8 cellular contexts compared by ENCODE assay signal in genomic region chr17:50150354-50151040, GRCh38. TPM values are rescaled to one million over a fixed set of nuclear protein-coding genes. Genes with fewer than 3 reads are reported as not detected.
DNase-seq lines count a peak whose midpoint lies in the region; ATAC-seq, FAIRE-seq and TF ChIP-seq lines count a peak whose summit lies in the region.

PPP1R9B (minus strand) TSS chr17:50150677; CDS start chr17:50150513, 164 bp downstream.

- peak within 1 kb of the TSS; percentile 97 for H3K4ac ChIP-seq in H1 (replicated peaks; ENCODE audit: insufficient read length, low read depth, low read length)

- H3K27me3 ChIP-seq in Caco-2 (replicated peaks; ENCODE audit: control insufficient read depth, insufficient read depth, low read length) (no peaks in the 10 kb centered on the region), H1 (replicated peaks in 1 of 4; ENCODE audit: control insufficient read depth in 3 of 4, extremely low read depth in 1 of 4, insufficient read depth in 3 of 4, low read length in 3 of 4) (peaks cover 2 to 17% (median 15%) of the 10 kb centered on the region in 4 experiments; a peak in 6 of 7 replicates), muscle layer of duodenum (ENCODE audit: low read depth, low read length) (no peaks in the 10 kb centered on the region)

- H3K4me1 Mint-ChIP-seq in Caco-2 (ENCODE audit: low read depth, unreplicated experiment): peaks cover 39% of the 10 kb centered on the region

- H2BK15ac ChIP-seq in H1 (ENCODE audit: low read length): peak within 1 kb of the TSS; percentile 24; the same call in 1 of the 2 replicates

- no peak for TF ChIP-seq EP300 in H1 (IDR thresholded peaks at IDR 0.05; ENCODE audit: borderline replicate concordance in 1 of 2, low read depth in 2 of 2, low read length in 2 of 2)

- H2BK120ac ChIP-seq in H1 (replicated peaks; ENCODE audit: low read depth, low read length): peak within 1 kb of the TSS; percentile 69

- no peaks in the 10 kb centered on the region; a peak in 1 of 4 replicates for H3K79me2 ChIP-seq in H1 (ENCODE audit: control insufficient read depth in 1 of 2, insufficient read depth in 2 of 2, low read length in 2 of 2)

- no peak within 1 kb of the TSS for H2BK20ac ChIP-seq in H1 (ENCODE audit: low read length)

- H2BK12ac ChIP-seq in H1 (ENCODE audit: low read depth, low read length): peak within 1 kb of the TSS; percentile 98

- H3K27me3 Mint-ChIP-seq in Caco-2 (ENCODE audit: insufficient read depth, unreplicated experiment): no peaks in the 10 kb centered on the region

- H3K23me2 ChIP-seq in H1 (ENCODE audit: low read depth, low read length): peaks cover 30% of the 10 kb centered on the region

- peak within 1 kb of the TSS; percentile 83; the same call in 1 of the 2 replicates for H4K8ac ChIP-seq in H1 (ENCODE audit: extremely low read depth, insufficient read depth, low read length)

- H3K4me1 ChIP-seq in Caco-2: peaks cover 34% of the 10 kb centered on the region
- peaks cover 0 to 34% (median 17%) of the 10 kb centered on the region in 4 experiments; a peak in 6 of 7 replicates for H3K4me1 ChIP-seq in H1 (replicated peaks in 1 of 4; ENCODE audit: control insufficient read depth in 3 of 4, insufficient read depth in 4 of 4, low read length in 3 of 4)
- peaks cover 38 to 70% of the 10 kb centered on the region in 2 donors for H3K4me1 ChIP-seq in muscle layer of duodenum (ENCODE audit: control insufficient read depth in 1 of 2, insufficient read depth in 2 of 2, low read length in 2 of 2)

- peak within 1 kb of the TSS; percentile 69 for H3K27ac Mint-ChIP-seq in Caco-2 (ENCODE audit: unreplicated experiment)

- no peaks in the 10 kb centered on the region for H3K9me3 Mint-ChIP-seq in Caco-2 (ENCODE audit: unreplicated experiment)

- FAIRE-seq in H1 (lab: Jason Lieb, UNC): no peak

- peak within 1 kb of the TSS; percentile 95; the same call in 1 of the 2 replicates for H2AK5ac ChIP-seq in H1 (ENCODE audit: low read depth, low read length)

- H2AFZ ChIP-seq in H1 (ENCODE audit: low read length): 0 out of 2 replicates have a peak within 1 kb of the TSS, but pooled peaks have one; percentile 1

- H3K23ac ChIP-seq in H1 (ENCODE audit: insufficient read length): no peak within 1 kb of the TSS

- peak within 1 kb of the TSS; percentile 87 for H3K56ac ChIP-seq in H1 (replicated peaks; ENCODE audit: insufficient read length, low read depth, low read length)

- TF ChIP-seq CTCF in Caco-2 (IDR thresholded peaks at IDR 0.05; ENCODE audit: insufficient read depth in 1 of 2, low read depth in 1 of 2, low read length in 1 of 2, severe bottlenecking in 1 of 2, unreplicated experiment in 1 of 2): no peak
- TF ChIP-seq CTCF in H1 (IDR thresholded peaks at IDR 0.05; ENCODE audit: control extremely low read depth in 1 of 3, insufficient read depth in 1 of 3, low read depth in 1 of 3, low read length in 3 of 3): no peak

- H3K36me3 ChIP-seq in Caco-2 (ENCODE audit: control insufficient read depth, insufficient read depth, low read length) (no peaks in the 10 kb centered on the region), H1 (ENCODE audit: control insufficient read depth in 2 of 4, insufficient read depth in 4 of 4, low read length in 3 of 4) (no peaks in the 10 kb centered on the region), muscle layer of duodenum (ENCODE audit: control insufficient read depth in 1 of 2, insufficient read depth in 2 of 2, low read length in 2 of 2) (no peaks in the 10 kb centered on the region)

- peak within 1 kb of the TSS; percentile 93; the same call in 1 of the 2 replicates for H2BK5ac ChIP-seq in H1 (ENCODE audit: low read depth, low read length)

- POLR2A ChIA-PET in Caco-2 (lab: Charles Lee) (interaction anchor here (0.6 to 1.5 kb wide), 3 partner anchors 247 to 386 kb away, joined by 3 to 9 read pairs (median 3); partner anchors contain the start of genes FAM117A and LRRC59), H1 (lab: Charles Lee; ENCODE audit: partially characterized antibody) (interaction anchor here (0.6 to 2.6 kb wide), 7 partner anchors 11 to 1181 kb away, joined by 3 to 25 read pairs (median 4); no protein-coding TSS in a partner anchor)

- peak within 1 kb of the TSS; percentile 69 for H3K4me3 ChIP-seq in Caco-2 (ENCODE audit: low read depth, low read length)
- peak within 1 kb of the TSS; percentile 57 to 65 (median 62) for H3K4me3 ChIP-seq in H1 (ENCODE audit: extremely low read depth in 1 of 4, insufficient read depth in 2 of 4, low read depth in 3 of 4, low read length in 4 of 4)
- H3K4me3 ChIP-seq in muscle layer of duodenum (ENCODE audit: low read depth in 1 of 2, low read length in 2 of 2): peak within 1 kb of the TSS; percentile 82 to 88

- no peak for TF ChIP-seq RAD21 in H1 (IDR thresholded peaks at IDR 0.05 in 1 of 2, conservative IDR thresholded peaks at IDR 0.05 in 1 of 2; ENCODE audit: low read depth in 2 of 2, low read length in 2 of 2)

- TSS peak; percentile 34 for BruUV-seq in Caco-2 (replicated peaks; lab: Mats Ljungman, UMichigan)

- peak within 1 kb of the TSS; percentile 87 to 88 for H3K4me2 ChIP-seq in H1 (ENCODE audit: insufficient read depth in 1 of 2, low read depth in 2 of 2, low read length in 2 of 2)

- WGBS in H1 (ENCODE audit: extremely low coverage in 1 of 2, insufficient coverage in 1 of 2, insufficient read length in 1 of 2, insufficient replicate concordance in 2 of 2, low coverage in 1 of 2, low lambda C conversion rate in 2 of 2, missing lambda C conversion rate in 1 of 2), 2 experiments: 2% methylated on average over 25 of the region's 69 CpGs; no CpG with 5 or more reads in 1 of the 2 experiments

- DNase-seq in Caco-2 (no peak), NCI-H460 (ENCODE audit: extremely low read depth, low read depth) (no peak), H1 (ENCODE audit: low read depth in 1 of 2, low spot score in 2 of 2) (no peak), C1 segment of cervical spinal cord (lab: John Stamatoyannopoulos, UW) (no peak), KBM-7 (no peak), GF-D8 (lab: John Stamatoyannopoulos, UW) (no peak)

- no peak for ATAC-seq in GM19467 (IDR thresholded peaks at IDR 0.05; ENCODE audit: unreplicated experiment)

- CTCF ChIA-PET in Caco-2 (lab: Charles Lee) (interaction anchor here (0.6 to 2.1 kb wide), 15 partner anchors 9 to 775 kb away, joined by 3 to 15 read pairs (median 4); no protein-coding TSS in a partner anchor), H1 (lab: Charles Lee; ENCODE audit: partially characterized antibody) (interaction anchor here (1.4 to 21.5 kb wide), 6 partner anchors 11 to 56 kb away, joined by 3 to 299 read pairs (median 53); partner anchors contain the start of genes SAMD14 and SGCA)

- intact Hi-C loops in Caco-2 (cut with micrococcal nuclease; ENCODE audit: unreplicated experiment): no loop called here

- no peak for TF ChIP-seq POLR2A in H1 (IDR thresholded peaks at IDR 0.05; ENCODE audit: control extremely low read depth in 1 of 2, low read depth in 2 of 2, low read length in 2 of 2)

- peak within 1 kb of the TSS; percentile 60 for H3K18ac ChIP-seq in H1 (ENCODE audit: extremely low read depth, low read length)

- H3K4me3 Mint-ChIP-seq in Caco-2 (ENCODE audit: unreplicated experiment): peak within 1 kb of the TSS; percentile 81

- peak within 1 kb of the TSS in 1 of 4 experiments; percentile 39; a peak in 1 of 7 replicates for H3K9ac ChIP-seq in H1 (replicated peaks in 1 of 4; ENCODE audit: extremely low read depth in 1 of 4, low read depth in 3 of 4, low read length in 3 of 4)

- peaks cover 8% of the 10 kb centered on the region for H3K79me1 ChIP-seq in H1 (ENCODE audit: low read depth, low read length)

- peak within 1 kb of the TSS; percentile 57 for H3K14ac ChIP-seq in H1 (ENCODE audit: insufficient read length)

- H3K9me3 ChIP-seq in Caco-2 (no peaks in the 10 kb centered on the region), H1 (ENCODE audit: insufficient read depth in 2 of 2, low read depth in 1 of 2, low read length in 1 of 2) (no peaks in the 10 kb centered on the region), muscle layer of duodenum (ENCODE audit: control insufficient read depth in 1 of 2, low read length in 2 of 2) (no peaks in the 10 kb centered on the region)

- peak within 1 kb of the TSS; percentile 64 for H4K5ac ChIP-seq in H1 (ENCODE audit: insufficient read length, low read depth, low read length)

- H4K20me1 ChIP-seq in H1 (replicated peaks in 1 of 2; ENCODE audit: control insufficient read depth in 1 of 2, insufficient read depth in 2 of 2, low read length in 2 of 2): peaks cover 5 to 14% of the 10 kb centered on the region in 2 experiments

- no peak within 1 kb of the TSS for H3K27ac ChIP-seq in H1 (ENCODE audit: low read depth, low read length)
- H3K27ac ChIP-seq in muscle layer of duodenum (ENCODE audit: low read length): peak within 1 kb of the TSS; percentile 93

- H3K36me3 Mint-ChIP-seq in Caco-2 (ENCODE audit: insufficient read depth, unreplicated experiment): peaks cover 13% of the 10 kb centered on the region

- in situ Hi-C loops in KBM-7 (cut with MboI; ENCODE audit: low pct_unique_long_range_greater_than_20kb, low sequenced_read_pairs): no loop called here

- H4K91ac ChIP-seq in H1 (replicated peaks; ENCODE audit: insufficient read length, low read length): peak within 1 kb of the TSS; percentile 98

TF ChIP-seq in H1, 55 proteins besides CTCF, POLR2A, EP300 and RAD21:
- TF ChIP-seq CHD1 (IDR thresholded peaks at IDR 0.05; ENCODE audit: low read depth, low read length) (no peak), KDM4A (IDR thresholded peaks at IDR 0.05; ENCODE audit: low read depth, low read length, severe bottlenecking) (peak; percentile 48), SIN3A (conservative IDR thresholded peaks at IDR 0.05 in 1 of 2, IDR thresholded peaks at IDR 0.05 in 1 of 2; ENCODE audit: low read depth in 1 of 2, low read length in 2 of 2) (peak in 1 of 2 experiments; percentile 20; a peak in 1 of 4 replicates)

RNA-seq across cellular contexts. Expression of gene PPP1R9B, which starts in this region (rescaled TPM):
- total RNA-seq in Caco-2 (2022): 74.8 and 76.2 TPM in 2 replicates
- 38.9 and 40.6 TPM in 2 replicates for total RNA-seq in NCI-H460 (2014; rRNA removed; shearing (Covaris generic))
- 44.4 and 57.1 TPM in 2 replicates for polyA plus RNA-seq in NCI-H460 (2014; cell fraction: nucleus; rRNA removed)
- total RNA-seq in H1 (2021; fragmentation: NEBNext Ultra II Directional; extraction: Animal tissue kit (Norgen Biotek cat#: 25700)): 13.1 and 14.1 TPM in 2 replicates
- polyA plus RNA-seq in H1 (2011; rRNA removed): 5.2 and 6.1 TPM in 2 replicates
- polyA plus RNA-seq in H1 (2011; cell fraction: cytosol; rRNA removed): 6.2 TPM
- 11.6 TPM for polyA plus RNA-seq in H1 (2011; cell fraction: nucleus; rRNA removed)
- polyA plus RNA-seq in H1 (2012, experiment 1 of 2): 13.3 to 16.7 TPM (median 15.0 TPM) in 4 replicates
- polyA plus RNA-seq in H1 (2012, experiment 2 of 2): 9.9 TPM
- polyA plus RNA-seq in H1 (2013, experiment 1 of 2): 6.4 TPM
- 6.6 TPM for polyA plus RNA-seq in H1 (2013, experiment 2 of 2)
- polyA minus RNA-seq in H1 (2011; rRNA and poly(A)+ RNA removed): 3.9 and 6.5 TPM in 2 replicates
- 7.4 TPM for polyA minus RNA-seq in H1 (2011; cell fraction: cytosol; rRNA and poly(A)+ RNA removed)
- 6.0 TPM for polyA minus RNA-seq in H1 (2011; cell fraction: nucleus; rRNA and poly(A)+ RNA removed)
